Comparison of ENCODE assay signal across 15 cellular contexts in genomic region chr10:104307576-104308438, GRCh38. TPM values are rescaled to one million over a fixed set of nuclear protein-coding genes. Genes with fewer than 3 reads are reported as not detected.
DNase-seq lines count a peak whose midpoint lies in the region; ATAC-seq and TF ChIP-seq lines count a peak whose summit lies in the region.
"Had no signal": no experiment of that assay in that cellular context is flagged by ENCODE, and none has a peak within 500 bp of the region (broad histone marks: within the 10 kb centered on the region; RNA-seq: fewer than 3 reads in every experiment).

No MANE protein-coding gene starts in this region.

- H3K27me3 ChIP-seq in ascending aorta: no peaks in the 10 kb centered on the region
- H3K27me3 ChIP-seq in lung (ENCODE audit: control insufficient read depth, insufficient read depth): no peaks in the 10 kb centered on the region
- H3K27me3 ChIP-seq: BLaER1 treated with 17β-estradiol and CSF1 and Interleukin-3, amounts not matched to agents 10 nM and 100 nM had no signal

- intact Hi-C loops in ascending aorta (cut with DNase I): no loop called here

- no peaks in the 10 kb centered on the region for H3K9me3 ChIP-seq in ascending aorta
- H3K9me3 ChIP-seq in lung (ENCODE audit: control insufficient read depth in 2 of 2, insufficient read depth in 1 of 2, low read length in 1 of 2): no peaks in the 10 kb centered on the region

- TF ChIP-seq CTCF in ascending aorta (IDR thresholded peaks at IDR 0.05) (no peak), lung (IDR thresholded peaks at IDR 0.05; ENCODE audit: control extremely low read depth, extremely low read depth) (no peak), GM13976 (IDR thresholded peaks at IDR 0.05; ENCODE audit: borderline replicate concordance, control extremely low read depth, extremely low read depth, insufficient read depth, missing control alignments) (no peak)

- H3K27ac ChIP-seq in ascending aorta (peak overlapping the region; percentile 6 to 81), lung (ENCODE audit: low read depth in 1 of 2, low read length in 1 of 2) (peak overlapping the region; percentile 21 to 43)
- H3K27ac ChIP-seq: BLaER1 treated with 17β-estradiol and CSF1 and Interleukin-3, amounts not matched to agents 10 nM and 100 nM had no signal

- no peak for ATAC-seq in stimulated activated naive CD8-positive, alpha-beta T cell treated with anti-CD3 and anti-CD28 coated beads, Interleukin-15, Interleukin-2, amounts not matched to agents 100 U/mL and 50 U/mL, for 24 hours
- no peak for ATAC-seq in lung (ENCODE audit: insufficient read depth, low FRiP score)
- ATAC-seq in GM18520 (IDR thresholded peaks at IDR 0.05; ENCODE audit: unreplicated experiment): no peak

- H3K36me3 ChIP-seq in ascending aorta (peaks cover 0 to 14% of the 10 kb centered on the region in 2 donors), lung (ENCODE audit: control insufficient read depth in 2 of 2, insufficient read depth in 2 of 2, low read length in 2 of 2) (peaks cover 7 to 11% of the 10 kb centered on the region in 2 donors)

- H3K36me3 Mint-ChIP-seq in stimulated activated naive CD8-positive, alpha-beta T cell treated with anti-CD3 and anti-CD28 coated beads, Interleukin-15, Interleukin-2, amounts not matched to agents 100 ng/mL and 50 ng/mL, for 24 hours (ENCODE audit: low read depth): peaks cover 29% of the 10 kb centered on the region

- H3K4me3 ChIP-seq in ascending aorta (no peak overlapping the region), lung (no peak overlapping the region)
- H3K4me3 ChIP-seq: BLaER1 treated with 17β-estradiol and CSF1 and Interleukin-3, amounts not matched to agents 10 nM and 100 nM had no signal

- H3K4me1 Mint-ChIP-seq in stimulated activated naive CD8-positive, alpha-beta T cell treated with anti-CD3 and anti-CD28 coated beads, Interleukin-15, Interleukin-2, amounts not matched to agents 100 ng/mL and 50 ng/mL, for 24 hours (ENCODE audit: low read depth): peaks cover 82% of the 10 kb centered on the region

- H3K9me3 Mint-ChIP-seq in stimulated activated naive CD8-positive, alpha-beta T cell treated with anti-CD3 and anti-CD28 coated beads, Interleukin-15, Interleukin-2, amounts not matched to agents 100 ng/mL and 50 ng/mL, for 24 hours: peaks cover 8% of the 10 kb centered on the region

- WGBS in lung, 2 donors: 76 to 86% methylated on average over 10 of the region's 10 CpGs

- no peak for DNase-seq in stimulated activated naive CD8-positive, alpha-beta T cell treated with anti-CD3 and anti-CD28 coated beads, Interleukin-15, Interleukin-2, amounts not matched to agents 100 U/mL and 50 U/mL, for 24 hours
- DNase-seq in ascending aorta (ENCODE audit: low spot score in 2 of 2) (peak in 1 of 2 donors; percentile 63), lung (ENCODE audit: low spot score) (no peak), KBM-7 (no peak), SHP77 treated with DMSO at 0.1 percent for 48 hours (lab: John Stamatoyannopoulos, UW) (no peak), GM13976 (ENCODE audit: low spot score) (no peak)
- DNase-seq: activated CD4-positive, alpha-beta T cell treated with anti-CD3 and anti-CD28 coated beads, Interleukin-2, amount 50 U/mL, for 4 hours; endodermal cell; hippocampal formation; Kasumi-1; midbrain; substantia nigra had no signal

- H3K4me1 ChIP-seq in ascending aorta (peaks cover 0 to 30% of the 10 kb centered on the region in 2 donors), lung (ENCODE audit: control insufficient read depth in 2 of 2, insufficient read depth in 2 of 2, low read length in 2 of 2) (peaks cover 16 to 32% of the 10 kb centered on the region in 2 donors)

- no peaks in the 10 kb centered on the region for H3K27me3 Mint-ChIP-seq in stimulated activated naive CD8-positive, alpha-beta T cell treated with anti-CD3 and anti-CD28 coated beads, Interleukin-15, Interleukin-2, amounts not matched to agents 100 ng/mL and 50 ng/mL, for 24 hours

- peak overlapping the region; percentile 85 for H3K27ac Mint-ChIP-seq in stimulated activated naive CD8-positive, alpha-beta T cell treated with anti-CD3 and anti-CD28 coated beads, Interleukin-15, Interleukin-2, amounts not matched to agents 100 ng/mL and 50 ng/mL, for 24 hours
- H3K27ac Mint-ChIP-seq: endodermal cell had no signal

- in situ Hi-C loops in KBM-7 (cut with MboI; ENCODE audit: low pct_unique_long_range_greater_than_20kb, low sequenced_read_pairs): no loop called here
- in situ Hi-C loops in GM13976 (cut with MboI; ENCODE audit: low sequenced_read_pairs, unreplicated experiment): no loop called here

- peak overlapping the region; percentile 52 for H3K4me3 Mint-ChIP-seq in stimulated activated naive CD8-positive, alpha-beta T cell treated with anti-CD3 and anti-CD28 coated beads, Interleukin-15, Interleukin-2, amounts not matched to agents 100 ng/mL and 50 ng/mL, for 24 hours
- H3K4me3 Mint-ChIP-seq: endodermal cell had no signal

RNA-seq across cellular contexts. Expression of gene ITPRIP, which starts 30.5 kb away (rescaled TPM):
- total RNA-seq in ascending aorta (51.0 TPM), lung (10 to 100 TPM; 23.8 to 36.0 TPM)
- polyA plus RNA-seq in lung: 10 to 100 TPM; 21.7 to 44.7 TPM

RNA-seq across cellular contexts. Expression of gene GSTO2, which starts 38.8 kb away (rescaled TPM):
- not detected for total RNA-seq in ascending aorta
- 10 to 100 TPM; 10.6 to 13.5 TPM for total RNA-seq in lung
- polyA plus RNA-seq in lung: 10 to 100 TPM in 1 of 2 donors, 1 to 10 TPM in 1; 6.6 to 25.9 TPM

RNA-seq across cellular contexts. Expression of gene CFAP58, which starts 45.8 kb away (rescaled TPM):
- total RNA-seq in ascending aorta: not detected
- total RNA-seq in lung: 1 to 10 TPM; 5.0 to 5.4 TPM
- polyA plus RNA-seq in lung: 1 to 10 TPM; 1.4 to 2.2 TPM

RNA-seq across cellular contexts. Expression of gene GSTO1, which starts 53.1 kb away (rescaled TPM):
- total RNA-seq in ascending aorta (62.2 TPM), lung (100 to 1,000 TPM in 1 of 2 donors, 10 to 100 TPM in 1; 47.2 to 130 TPM)
- 100 to 1,000 TPM; 205 to 244 TPM for polyA plus RNA-seq in lung

Comparison
In these comparisons a context has a peak if more than half of its experiments do, and no peak if none do; other contexts are left out.
1. RNA of gene GSTO2, which starts 38.8 kb away (total RNA-seq): 10.6 to 13.5 TPM in lung; not detected in ascending aorta (single experiment); every median in the first group is over 10 times any median in the second.